15 cellular contexts compared by ENCODE assay signal in the genomic region with DNA sequence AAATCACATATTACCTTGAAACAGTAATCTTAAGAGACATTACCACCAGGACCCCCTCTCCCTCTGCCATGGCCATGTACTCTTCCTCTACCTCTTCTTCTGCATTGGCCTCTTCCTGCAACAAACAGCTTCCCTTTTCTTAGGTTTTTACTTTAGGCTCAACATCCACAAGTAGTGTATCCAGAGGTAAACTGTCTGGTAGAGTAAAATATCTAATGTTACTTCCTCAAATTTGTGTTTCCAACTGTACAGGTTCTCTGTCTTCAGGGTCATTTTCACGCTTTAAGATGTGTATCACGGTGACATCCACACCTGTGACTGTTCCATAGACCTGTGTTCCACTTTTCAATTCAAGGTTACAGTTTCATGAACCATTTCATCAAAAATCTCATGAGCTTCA. TPM values are rescaled to one million over a fixed set of nuclear protein-coding genes. Genes with fewer than 3 reads are reported as not detected.
DNase-seq lines count a peak whose midpoint lies in the region; ATAC-seq and TF ChIP-seq lines count a peak whose summit lies in the region.
"Had no signal": no experiment of that assay in that cellular context is flagged by ENCODE, and none has a peak within 500 bp of the region (broad histone marks: within the 10 kb centered on the region; RNA-seq: fewer than 3 reads in every experiment).

No MANE protein-coding gene starts in this region.

- H3K4me3 ChIP-seq in NB4 (ENCODE audit: low read depth, low read length): no peak overlapping the region
- H3K4me3 ChIP-seq in neutrophil (ENCODE audit: low read depth in 1 of 2, low read length in 1 of 2): no peak overlapping the region
- no peak overlapping the region for H3K4me3 ChIP-seq in aorta (ENCODE audit: low read length in 2 of 2)

- H3K4me3 Mint-ChIP-seq in activated T-cell treated with anti-CD3 and anti-CD28 coated beads, Interleukin-2, amount 50 U/mL, for 72 hours: no peak overlapping the region
- H3K4me3 Mint-ChIP-seq in activated CD8-positive, alpha-beta T cell treated with anti-CD3 and anti-CD28 coated beads for 36 hours: no peak overlapping the region
- H3K4me3 Mint-ChIP-seq: nephron had no signal

- no peak for ATAC-seq in activated T-cell treated with anti-CD3 and anti-CD28 coated beads, Interleukin-2, amount 50 U/mL, for 72 hours (replicated peaks in 1 of 2)
- no peak for ATAC-seq in activated CD8-positive, alpha-beta T cell treated with anti-CD3 and anti-CD28 coated beads for 36 hours
- ATAC-seq in left colon (no peak), aorta (ENCODE audit: low FRiP score) (no peak), GM19351 (IDR thresholded peaks at IDR 0.05; ENCODE audit: unreplicated experiment) (no peak)

- 89 to 97% methylated on average over 2 of the region's 2 CpGs for WGBS in aorta, 2 donors

- H3K4me1 ChIP-seq in neutrophil (ENCODE audit: control insufficient read depth in 1 of 2, insufficient read depth in 1 of 2, low read depth in 1 of 2, low read length in 1 of 2) (peaks cover 15% of the 10 kb centered on the region in 2 experiments), aorta (ENCODE audit: control insufficient read depth in 1 of 2, insufficient read depth in 2 of 2, low read length in 2 of 2) (peaks cover 0 to 4% of the 10 kb centered on the region in 2 donors)

- H3K9me3 ChIP-seq in neutrophil (no peaks in the 10 kb centered on the region), aorta (ENCODE audit: control insufficient read depth, low read length) (no peaks in the 10 kb centered on the region)
- H3K9me3 ChIP-seq: SK-N-SH had no signal

- TF ChIP-seq CTCF in NB4 (IDR thresholded peaks at IDR 0.05; ENCODE audit: low read depth, low read length) (no peak), neutrophil (IDR thresholded peaks at IDR 0.05) (no peak)
- TF ChIP-seq CTCF in activated CD8-positive, alpha-beta T cell treated with anti-CD3 and anti-CD28 coated beads for 36 hours (IDR thresholded peaks at IDR 0.05): no peak

- no peaks in the 10 kb centered on the region for H3K27me3 Mint-ChIP-seq in activated T-cell treated with anti-CD3 and anti-CD28 coated beads, Interleukin-2, amount 50 U/mL, for 72 hours (ENCODE audit: low read depth)
- no peaks in the 10 kb centered on the region for H3K27me3 Mint-ChIP-seq in activated CD8-positive, alpha-beta T cell treated with anti-CD3 and anti-CD28 coated beads for 36 hours

- no peak for TF ChIP-seq POLR2A in NB4 (IDR thresholded peaks at IDR 0.05; ENCODE audit: extremely low read depth, insufficient read length)

- H3K4me1 Mint-ChIP-seq in activated T-cell treated with anti-CD3 and anti-CD28 coated beads, Interleukin-2, amount 50 U/mL, for 72 hours (ENCODE audit: low read depth): peaks cover 59% of the 10 kb centered on the region
- H3K4me1 Mint-ChIP-seq in activated CD8-positive, alpha-beta T cell treated with anti-CD3 and anti-CD28 coated beads for 36 hours (ENCODE audit: low read depth): peaks cover 62% of the 10 kb centered on the region

- CTCF ChIA-PET in activated CD8-positive, alpha-beta T cell treated with anti-CD3 and anti-CD28 coated beads for 36 hours (lab: Charles Lee): interaction anchor here (3.4 kb wide), 1 partner anchor 13 kb away, joined by 15 read pairs; a partner anchor contains a TSS

- intact Hi-C loops in activated CD8-positive, alpha-beta T cell treated with anti-CD3 and anti-CD28 coated beads for 36 hours (cut with micrococcal nuclease): no loop called here
- intact Hi-C loops in left colon (cut with DNase I, micrococcal nuclease) (no loop called here), aorta (cut with DNase I) (no loop called here)

- H3K36me3 ChIP-seq in neutrophil: no peaks in the 10 kb centered on the region
- no peaks in the 10 kb centered on the region for H3K36me3 ChIP-seq in aorta (ENCODE audit: control insufficient read depth in 1 of 2, insufficient read depth in 2 of 2, low read length in 1 of 2)

- H3K27me3 ChIP-seq in neutrophil (no peaks in the 10 kb centered on the region), aorta (ENCODE audit: control insufficient read depth in 1 of 2, insufficient read depth in 2 of 2, low read length in 1 of 2) (no peaks in the 10 kb centered on the region)

- H3K36me3 Mint-ChIP-seq in activated T-cell treated with anti-CD3 and anti-CD28 coated beads, Interleukin-2, amount 50 U/mL, for 72 hours (ENCODE audit: insufficient read depth in 2 of 2): peaks cover 3 to 9% of the 10 kb centered on the region in 2 donors
- H3K36me3 Mint-ChIP-seq in activated CD8-positive, alpha-beta T cell treated with anti-CD3 and anti-CD28 coated beads for 36 hours (ENCODE audit: low read depth): peaks cover 30% of the 10 kb centered on the region

- H3K27ac ChIP-seq in neutrophil: peak overlapping the region; percentile 67
- no peak overlapping the region for H3K27ac ChIP-seq in aorta (ENCODE audit: low read depth in 1 of 2, low read length in 2 of 2)
- H3K27ac ChIP-seq: epithelial cell of prostate had no signal

- POLR2A ChIA-PET in activated CD8-positive, alpha-beta T cell treated with anti-CD3 and anti-CD28 coated beads for 36 hours (lab: Charles Lee): interaction anchor here (0.9 to 5.9 kb wide), 2 partner anchors 12 to 13 kb away, joined by 4 to 44 read pairs; a partner anchor contains a TSS

- no peak for DNase-seq in activated T-cell treated with anti-CD3 and anti-CD28 coated beads, Interleukin-2, amount 50 U/mL, for 72 hours
- DNase-seq in activated T-cell treated with anti-CD3 and anti-CD28 coated beads for 4 hours (no peak), NB4 (ENCODE audit: low read depth) (peak; percentile 62), left colon (no peak), aorta (no peak)
- no peak for DNase-seq in activated CD8-positive, alpha-beta T cell treated with anti-CD3 and anti-CD28 coated beads for 36 hours
- DNase-seq: amniotic stem cell, Calu3, NCI-H146, NCI-H446, SK-N-SH had no signal

- H3K9me3 Mint-ChIP-seq in activated T-cell treated with anti-CD3 and anti-CD28 coated beads, Interleukin-2, amount 50 U/mL, for 72 hours: peaks cover 0 to 4% of the 10 kb centered on the region in 2 donors
- peaks cover 7% of the 10 kb centered on the region for H3K9me3 Mint-ChIP-seq in activated CD8-positive, alpha-beta T cell treated with anti-CD3 and anti-CD28 coated beads for 36 hours

- H3K27ac Mint-ChIP-seq in activated T-cell treated with anti-CD3 and anti-CD28 coated beads, Interleukin-2, amount 50 U/mL, for 72 hours: peak overlapping the region; percentile 17
- peak overlapping the region; percentile 62 for H3K27ac Mint-ChIP-seq in activated CD8-positive, alpha-beta T cell treated with anti-CD3 and anti-CD28 coated beads for 36 hours
- H3K27ac Mint-ChIP-seq: nephron had no signal

RNA-seq across cellular contexts. Expression of a gene that starts 13.4 kb away (rescaled TPM):
- total RNA-seq in activated T-cell treated with anti-CD3 and anti-CD28 coated beads, Interleukin-2, amount 50 U/mL, for 72 hours: 10 to 100 TPM; 54.4 to 61.9 TPM
- total RNA-seq in activated CD8-positive, alpha-beta T cell treated with anti-CD3 and anti-CD28 coated beads for 36 hours: 10 to 100 TPM; 28.4 to 29.0 TPM
- 10 to 100 TPM; 20.6 to 21.0 TPM for total RNA-seq in left colon
- total RNA-seq in aorta: 10 to 100 TPM; 41.5 to 69.7 TPM
- polyA plus RNA-seq in aorta: 10 to 100 TPM in 1 of 2 donors, 1 to 10 TPM in 1; 5.3 to 13.9 TPM
